ENCODE assay signal across 14 cellular contexts in genomic region chr16:53625221-53625620, GRCh38.
DNase-seq lines count a peak whose midpoint lies in the region; ATAC-seq and TF ChIP-seq lines count a peak whose summit lies in the region.
"Had no signal": no experiment of that assay in that cellular context is flagged by ENCODE, and none has a peak within 500 bp of the region (broad histone marks: within the 10 kb centered on the region; RNA-seq: fewer than 3 reads in every experiment).

No MANE protein-coding gene starts in this region.

- no peaks in the 10 kb centered on the region for H3K9me3 Mint-ChIP-seq in stimulated activated naive CD8-positive, alpha-beta T cell treated with anti-CD3 and anti-CD28 coated beads, Interleukin-15, amount 100 ng/mL, for 72 hours
- peaks cover 2% of the 10 kb centered on the region for H3K9me3 Mint-ChIP-seq in glutamatergic neuron (ENCODE audit: unreplicated experiment)
- H3K9me3 Mint-ChIP-seq: CD4-positive, alpha-beta T cell; CD8-positive, alpha-beta T cell had no signal

- H3K27ac Mint-ChIP-seq in stimulated activated naive CD8-positive, alpha-beta T cell treated with anti-CD3 and anti-CD28 coated beads, Interleukin-15, amount 100 ng/mL, for 72 hours, result no peak overlapping the region
- no peak overlapping the region for H3K27ac Mint-ChIP-seq in glutamatergic neuron (ENCODE audit: unreplicated experiment)
- H3K27ac Mint-ChIP-seq: B cell; CD4-positive, alpha-beta T cell; CD8-positive, alpha-beta T cell had no signal

- H3K4me3 Mint-ChIP-seq in stimulated activated naive CD8-positive, alpha-beta T cell treated with anti-CD3 and anti-CD28 coated beads, Interleukin-15, amount 100 ng/mL, for 72 hours, result no peak overlapping the region
- no peak overlapping the region for H3K4me3 Mint-ChIP-seq in glutamatergic neuron (ENCODE audit: unreplicated experiment)
- H3K4me3 Mint-ChIP-seq: B cell; CD4-positive, alpha-beta T cell; CD8-positive, alpha-beta T cell had no signal

- H3K4me1 Mint-ChIP-seq in stimulated activated naive CD8-positive, alpha-beta T cell treated with anti-CD3 and anti-CD28 coated beads, Interleukin-15, amount 100 ng/mL, for 72 hours, result no peaks in the 10 kb centered on the region
- H3K4me1 Mint-ChIP-seq in glutamatergic neuron (ENCODE audit: low read depth, unreplicated experiment), result peaks cover 14% of the 10 kb centered on the region

- peak; percentile 89 for ATAC-seq in stimulated activated naive CD8-positive, alpha-beta T cell treated with anti-CD3 and anti-CD28 coated beads, Interleukin-15, amount 100 ng/mL, for 72 hours
- ATAC-seq in stimulated activated naive CD8-positive, alpha-beta T cell treated with anti-CD3 and anti-CD28 coated beads, Interleukin-15, Interleukin-2, amounts not matched to agents 100 U/mL and 50 U/mL, for 24 hours, result no peak
- no peak for ATAC-seq in GM19351 (IDR thresholded peaks at IDR 0.05; ENCODE audit: unreplicated experiment)
- ATAC-seq: A549; CD8-positive, alpha-beta T cell had no signal

- TF ChIP-seq CTCF in glutamatergic neuron (IDR thresholded peaks at IDR 0.05; ENCODE audit: partially characterized antibody, unreplicated experiment), result no peak

- no peaks in the 10 kb centered on the region for H3K27me3 Mint-ChIP-seq in stimulated activated naive CD8-positive, alpha-beta T cell treated with anti-CD3 and anti-CD28 coated beads, Interleukin-15, amount 100 ng/mL, for 72 hours
- H3K27me3 Mint-ChIP-seq in glutamatergic neuron (ENCODE audit: unreplicated experiment), result no peaks in the 10 kb centered on the region
- H3K27me3 Mint-ChIP-seq: B cell; CD4-positive, alpha-beta T cell had no signal

- no peak for DNase-seq in stimulated activated naive CD8-positive, alpha-beta T cell treated with anti-CD3 and anti-CD28 coated beads, Interleukin-15, amount 100 ng/mL, for 72 hours
- no peak for DNase-seq in stimulated activated naive CD8-positive, alpha-beta T cell treated with anti-CD3 and anti-CD28 coated beads, Interleukin-15, Interleukin-2, amounts not matched to agents 100 U/mL and 50 U/mL, for 24 hours
- peak; percentile 28 for DNase-seq in D341Med (ENCODE audit: low spot score)
- DNase-seq in glutamatergic neuron, result peak; percentile 27
- no peak for DNase-seq in NCI-H226
- no peak for DNase-seq in COR-L47 (lab: John Stamatoyannopoulos, UW)
- DNase-seq: AML-193; CD4-positive, alpha-beta T cell; CD8-positive, alpha-beta T cell; DMS79 treated with DMSO at 0.1 percent for 48 hours; GF-D8 had no signal

- H3K36me3 Mint-ChIP-seq in glutamatergic neuron (ENCODE audit: unreplicated experiment), result no peaks in the 10 kb centered on the region
- H3K36me3 Mint-ChIP-seq: CD8-positive, alpha-beta T cell had no signal

Comparison
In these comparisons a context has a peak if more than half of its experiments do, and no peak if none do; other contexts are left out.
1. DNase-seq: peak in D341Med (single experiment) and glutamatergic neuron (single experiment); none in stimulated activated naive CD8-positive, alpha-beta T cell treated with anti-CD3 and anti-CD28 coated beads, Interleukin-15, amount 100 ng/mL, for 72 hours (0 of 2), stimulated activated naive CD8-positive, alpha-beta T cell treated with anti-CD3 and anti-CD28 coated beads, Interleukin-15, Interleukin-2, amounts not matched to agents 100 U/mL and 50 U/mL, for 24 hours (single experiment), NCI-H226 (single experiment) and COR-L47 (single experiment).